In the genomic region with DNA sequence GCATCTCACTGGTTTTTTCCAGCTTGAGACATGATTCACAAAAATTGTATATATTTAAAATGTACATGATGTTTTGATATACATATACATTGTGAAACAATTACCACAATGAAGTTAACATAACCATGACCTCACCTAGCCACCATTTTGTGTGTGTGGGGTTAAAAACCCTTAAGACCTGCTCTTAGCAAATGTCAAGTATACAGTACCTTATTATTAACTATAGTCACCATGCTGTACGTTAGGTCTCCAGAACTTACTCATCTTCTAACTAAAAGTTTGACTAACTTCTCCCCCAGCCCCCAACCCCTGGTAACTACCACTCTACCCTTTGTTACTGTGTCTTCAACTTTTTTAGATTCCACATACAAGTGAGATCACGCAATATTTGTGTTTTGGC, we compare ENCODE assay signal across 15 cellular contexts.
"Had no signal": no experiment of that assay in that cellular context is flagged by ENCODE, and none has a peak within 500 bp of the region (broad histone marks: within the 10 kb centered on the region; RNA-seq: fewer than 3 reads in every experiment).

No MANE protein-coding gene starts in this region.

- ATAC-seq: esophagus mucosa; left lobe of liver; mucosa of descending colon; stimulated activated naive B cell treated with anti-CD40 and anti-IgM and Interleukin-4, amounts not matched to agents 10 μg/mL and 1 μg/mL and 100 μg/mL, for 72 hours had no signal

- H3K4me1 ChIP-seq: adrenal gland, suprapubic skin had no signal

- H3K4me1 Mint-ChIP-seq: nephron had no signal

- H3K4me3 Mint-ChIP-seq: nephron; stimulated activated naive B cell treated with anti-CD40 and anti-IgM and Interleukin-4, amounts not matched to agents 10 μg/mL and 1 μg/mL and 100 μg/mL, for 72 hours had no signal

- H3K36me3 ChIP-seq: adrenal gland, suprapubic skin had no signal

- H3K9me3 Mint-ChIP-seq: nephron had no signal

- H3K27ac ChIP-seq: adrenal gland, dorsolateral prefrontal cortex, suprapubic skin had no signal

- H3K9me3 ChIP-seq: adrenal gland, mucosa of descending colon, suprapubic skin had no signal

- H3K27ac Mint-ChIP-seq: nephron; stimulated activated naive B cell treated with anti-CD40 and anti-IgM and Interleukin-4, amounts not matched to agents 10 μg/mL and 1 μg/mL and 100 μg/mL, for 72 hours had no signal

- H3K27me3 ChIP-seq: suprapubic skin had no signal

- DNase-seq: activated naive CD4-positive, alpha-beta T cell; adrenal gland; dorsolateral prefrontal cortex; mucosa of descending colon; nucleus accumbens; posterior cingulate gyrus; retina; stimulated activated CD4-positive, alpha-beta T cell treated with anti-CD3 and anti-CD28 coated beads, Interleukin-2, amount 100 ng/mL, for 48 hours; stimulated activated naive B cell treated with anti-CD40 and anti-IgM and Interleukin-4, amounts not matched to agents 10 μg/mL and 1 μg/mL and 100 μg/mL, for 72 hours; T-helper 9 cell; trophoblast cell had no signal

- H3K4me3 ChIP-seq: adrenal gland, dorsolateral prefrontal cortex, mucosa of descending colon, suprapubic skin had no signal
